18 cellular contexts compared by ENCODE assay signal in genomic region chr12:43621262-43621661, GRCh38.
"Had no signal": no experiment of that assay in that cellular context is flagged by ENCODE, and none has a peak within 500 bp of the region (broad histone marks: within the 10 kb centered on the region; RNA-seq: fewer than 3 reads in every experiment).

No MANE protein-coding gene starts in this region.

- H3K4me3 Mint-ChIP-seq: immature natural killer cell; naive thymus-derived CD4-positive, alpha-beta T cell; nephron progenitor cell; stimulated activated memory B cell treated with anti-CD40 and anti-IgM and Interleukin-4, amounts not matched to agents 10 μg/mL and 1 μg/mL and 100 μg/mL, for 72 hours; stimulated activated naive CD8-positive, alpha-beta T cell treated with anti-CD3 and anti-CD28 coated beads, Interleukin-15, Interleukin-2, amounts not matched to agents 100 ng/mL and 50 ng/mL, for 24 hours had no signal

- H3K4me3 ChIP-seq: colonic mucosa, gastrocnemius medialis, heart right ventricle, psoas muscle, right lobe of liver, tibial artery had no signal

- H3K27ac Mint-ChIP-seq: immature natural killer cell; naive thymus-derived CD4-positive, alpha-beta T cell; nephron progenitor cell; stimulated activated memory B cell treated with anti-CD40 and anti-IgM and Interleukin-4, amounts not matched to agents 10 μg/mL and 1 μg/mL and 100 μg/mL, for 72 hours; stimulated activated naive CD8-positive, alpha-beta T cell treated with anti-CD3 and anti-CD28 coated beads, Interleukin-15, Interleukin-2, amounts not matched to agents 100 ng/mL and 50 ng/mL, for 24 hours had no signal

- H3K27ac ChIP-seq: colonic mucosa, gastrocnemius medialis, heart right ventricle, psoas muscle, right lobe of liver, tibial artery had no signal

- H3K4me1 Mint-ChIP-seq: immature natural killer cell; naive thymus-derived CD4-positive, alpha-beta T cell; nephron progenitor cell; stimulated activated memory B cell treated with anti-CD40 and anti-IgM and Interleukin-4, amounts not matched to agents 10 μg/mL and 1 μg/mL and 100 μg/mL, for 72 hours had no signal

- H3K36me3 Mint-ChIP-seq: immature natural killer cell; naive thymus-derived CD4-positive, alpha-beta T cell; stimulated activated memory B cell treated with anti-CD40 and anti-IgM and Interleukin-4, amounts not matched to agents 10 μg/mL and 1 μg/mL and 100 μg/mL, for 72 hours had no signal

- H3K9me3 ChIP-seq: colonic mucosa, gastrocnemius medialis, psoas muscle, right lobe of liver, tibial artery had no signal

- DNase-seq: colonic mucosa; dermis blood vessel endothelial cell; gastrocnemius medialis; heart right ventricle; immature natural killer cell; kidney; left cardiac atrium; naive thymus-derived CD4-positive, alpha-beta T cell; nephron progenitor cell; retina; right lobe of liver; stimulated activated CD4-positive, alpha-beta T cell treated with anti-CD3 and anti-CD28 coated beads, Interleukin-4, amount 100 ng/mL, for 1 hour; stimulated activated CD8-positive, alpha-beta memory T cell treated with anti-CD3 and anti-CD28 coated beads, Interleukin-4, amount 100 ng/mL, for 48 hours; tibial artery had no signal

- H3K27me3 Mint-ChIP-seq: stimulated activated memory B cell treated with anti-CD40 and anti-IgM and Interleukin-4, amounts not matched to agents 10 μg/mL and 1 μg/mL and 100 μg/mL, for 72 hours had no signal

- H3K27me3 ChIP-seq: colonic mucosa, gastrocnemius medialis, heart right ventricle, right lobe of liver, tibial artery had no signal

- H3K36me3 ChIP-seq: colonic mucosa, gastrocnemius medialis, heart right ventricle, right lobe of liver, tibial artery had no signal

- ATAC-seq: esophagus mucosa; gastrocnemius medialis; heart right ventricle; left cardiac atrium; naive thymus-derived CD4-positive, alpha-beta T cell; psoas muscle; right lobe of liver; stimulated activated memory B cell treated with anti-CD40 and anti-IgM and Interleukin-4, amounts not matched to agents 10 μg/mL and 1 μg/mL and 100 μg/mL, for 72 hours had no signal

- H3K4me1 ChIP-seq: colonic mucosa, gastrocnemius medialis, heart right ventricle, psoas muscle, right lobe of liver, tibial artery had no signal
